Comparison of ENCODE assay signal across 18 cellular contexts in genomic region chr20:60313609-60314008, GRCh38.
DNase-seq lines count a peak whose midpoint lies in the region; ATAC-seq and TF ChIP-seq lines count a peak whose summit lies in the region.
"Had no signal": no experiment of that assay in that cellular context is flagged by ENCODE, and none has a peak within 500 bp of the region (broad histone marks: within the 10 kb centered on the region; RNA-seq: fewer than 3 reads in every experiment).

No MANE protein-coding gene starts in this region.

- no peak overlapping the region for H3K18ac ChIP-seq in trophoblast cell (ENCODE audit: low read length)

- WGBS in trophoblast cell (ENCODE audit: extremely low coverage, insufficient coverage, insufficient read length) = no CpG with 5 or more reads among the region's 5 CpGs

- no peak overlapping the region for H4K12ac ChIP-seq in trophoblast cell (ENCODE audit: low read depth, low read length)

- no peak overlapping the region for H2AK5ac ChIP-seq in trophoblast cell (ENCODE audit: low read length)

- no peak overlapping the region for H2BK12ac ChIP-seq in trophoblast cell (ENCODE audit: low read length)

- H3K27ac ChIP-seq in KOPT-K1 (ENCODE audit: low read depth, low read length, poor library complexity, severe bottlenecking) (peak overlapping the region; percentile 10), RWPE2 (ENCODE audit: poor library complexity, severe bottlenecking) (no peak overlapping the region), lower lobe of right lung (no peak overlapping the region), trophoblast cell (ENCODE audit: low read depth, low read length) (no peak overlapping the region), Peyer's patch (no peak overlapping the region)
- H3K27ac ChIP-seq: GM23248 had no signal

- H4K8ac ChIP-seq in trophoblast cell (ENCODE audit: low read depth, low read length) = no peak overlapping the region

- intact Hi-C loops in lower lobe of right lung (cut with DNase I) = no loop called here

- no peak overlapping the region for H2BK120ac ChIP-seq in trophoblast cell (ENCODE audit: insufficient read depth, low read length, poor library complexity)

- ATAC-seq in RWPE2 (ENCODE audit: low read depth) = peak; percentile 40; the same call in 1 of the 3 replicates
- peak; percentile 33 to 52 for ATAC-seq in lower lobe of right lung
- ATAC-seq in GM19328 (IDR thresholded peaks at IDR 0.05; ENCODE audit: unreplicated experiment) = no peak
- no peak for ATAC-seq in HG02852 (IDR thresholded peaks at IDR 0.05; ENCODE audit: unreplicated experiment)

- no peak overlapping the region for H3K14ac ChIP-seq in trophoblast cell (ENCODE audit: low read length)

- H3K79me1 ChIP-seq in trophoblast cell (ENCODE audit: low read length) = no peaks in the 10 kb centered on the region

- no peak overlapping the region for H2BK5ac ChIP-seq in trophoblast cell (ENCODE audit: low read depth, low read length, poor library complexity)

- no peak for TF ChIP-seq POLR2A in Peyer's patch (IDR thresholded peaks at IDR 0.05)

- no peaks in the 10 kb centered on the region for H3K79me2 ChIP-seq in trophoblast cell (ENCODE audit: control insufficient read depth, insufficient read depth, low read length, poor library complexity)

- no peak overlapping the region for H3K4me3 ChIP-seq in RWPE2 (ENCODE audit: severe bottlenecking)
- no peak overlapping the region for H3K4me3 ChIP-seq in lower lobe of right lung
- H3K4me3 ChIP-seq in trophoblast cell (ENCODE audit: low read depth, low read length) = no peak overlapping the region
- H3K4me3 ChIP-seq in Peyer's patch = no peak overlapping the region
- H3K4me3 ChIP-seq: GM23248 had no signal

- H3K27me3 ChIP-seq in RWPE2 (ENCODE audit: insufficient read depth, poor library complexity, severe bottlenecking) (peaks cover 49% of the 10 kb centered on the region), lower lobe of right lung (ENCODE audit: low read depth) (no peaks in the 10 kb centered on the region), trophoblast cell (ENCODE audit: insufficient read depth, low read length) (no peaks in the 10 kb centered on the region), Peyer's patch (no peaks in the 10 kb centered on the region)

- H3K4me2 ChIP-seq in trophoblast cell (ENCODE audit: low read length) = no peak overlapping the region

- no peaks in the 10 kb centered on the region for H3K9me3 ChIP-seq in KOPT-K1 (ENCODE audit: insufficient read depth, low read length, poor library complexity, severe bottlenecking)
- no peaks in the 10 kb centered on the region for H3K9me3 ChIP-seq in RWPE2 (ENCODE audit: severe bottlenecking)
- H3K9me3 ChIP-seq in lower lobe of right lung = no peaks in the 10 kb centered on the region
- peaks cover 17% of the 10 kb centered on the region for H3K9me3 ChIP-seq in trophoblast cell (ENCODE audit: insufficient read depth, low read depth, low read length)
- no peaks in the 10 kb centered on the region for H3K9me3 ChIP-seq in Peyer's patch

- H2AFZ ChIP-seq in trophoblast cell (ENCODE audit: insufficient read depth, low read length, poor library complexity) = no peak overlapping the region
- H2AFZ ChIP-seq: GM23248 had no signal

- no peak overlapping the region for H3K4ac ChIP-seq in trophoblast cell (ENCODE audit: low read depth, low read length)

- H3K4me1 ChIP-seq in RWPE2 (ENCODE audit: insufficient read depth, poor library complexity, severe bottlenecking) = no peaks in the 10 kb centered on the region
- no peaks in the 10 kb centered on the region for H3K4me1 ChIP-seq in lower lobe of right lung
- no peaks in the 10 kb centered on the region for H3K4me1 ChIP-seq in trophoblast cell (ENCODE audit: control insufficient read depth in 1 of 2, insufficient read depth in 2 of 2, low read length in 2 of 2)
- H3K4me1 ChIP-seq in Peyer's patch = no peaks in the 10 kb centered on the region

- no peak overlapping the region for H4K91ac ChIP-seq in trophoblast cell (ENCODE audit: low read depth, low read length)

- H3K23ac ChIP-seq in trophoblast cell (ENCODE audit: low read length) = no peak overlapping the region

- DNase-seq in RWPE2 (ENCODE audit: low spot score) (no peak), lower lobe of right lung (no peak), trophoblast cell (peak; percentile 72 to 79), Peyer's patch (no peak)
- no peak for DNase-seq in effector CD4-positive, alpha-beta T cell
- DNase-seq: C1 segment of cervical spinal cord; Calu3; CD4-positive, alpha-beta memory T cell; COR-L47; DMS53; DMS79 treated with DMSO at 0.1 percent for 48 hours; GF-D8; GM23248; H7; HCEC 1CT had no signal

- TF ChIP-seq CTCF in RWPE2 (IDR thresholded peaks at IDR 0.05; ENCODE audit: poor library complexity, severe bottlenecking) = no peak
- TF ChIP-seq CTCF in lower lobe of right lung (IDR thresholded peaks at IDR 0.05) = no peak
- no peak for TF ChIP-seq CTCF in Peyer's patch (IDR thresholded peaks at IDR 0.05)

- H3K36me3 ChIP-seq in KOPT-K1 (ENCODE audit: insufficient read depth, low read length) (peaks cover 39% of the 10 kb centered on the region), RWPE2 (ENCODE audit: low read depth) (no peaks in the 10 kb centered on the region), lower lobe of right lung (no peaks in the 10 kb centered on the region), trophoblast cell (ENCODE audit: control insufficient read depth in 1 of 2, insufficient read depth in 2 of 2, low read length in 2 of 2) (no peaks in the 10 kb centered on the region), Peyer's patch (no peaks in the 10 kb centered on the region)

- no peak overlapping the region for H3K9ac ChIP-seq in trophoblast cell (ENCODE audit: low read length)
- H3K9ac ChIP-seq: GM23248 had no signal

Comparison
In these comparisons a context has a peak if more than half of its experiments do, and no peak if none do; other contexts are left out.
1. ATAC-seq: peak in RWPE2 (single experiment) and lower lobe of right lung (2 of 2); none in GM19328 (single experiment) and HG02852 (single experiment).
2. DNase-seq: peak in trophoblast cell (2 of 2); none in RWPE2 (single experiment), lower lobe of right lung (single experiment), Peyer's patch (0 of 3) and effector CD4-positive, alpha-beta T cell (single experiment).